8 cellular contexts compared by ENCODE assay signal in genomic region chr11:126062679-126063509, GRCh38. TPM values are rescaled to one million over a fixed set of nuclear protein-coding genes. Genes with fewer than 3 reads are reported as not detected.
DNase-seq lines count a peak whose midpoint lies in the region; ATAC-seq and TF ChIP-seq lines count a peak whose summit lies in the region.

TSS of gene CDON (minus strand) at chr11:126062866. CDS start at chr11:126023476, 39,390 bp downstream.

- H3K79me2 ChIP-seq in OCI-LY1 (ENCODE audit: insufficient read depth, low read length), result no peaks in the 10 kb centered on the region

- H3K27me3 ChIP-seq in OCI-LY1 (ENCODE audit: insufficient read depth, low read length) (peaks cover 5% of the 10 kb centered on the region; the same call in 1 of the 2 replicates), mononuclear cell (ENCODE audit: insufficient read depth, low read length) (peaks cover 43% of the 10 kb centered on the region)

- no peaks in the 10 kb centered on the region for H4K20me1 ChIP-seq in OCI-LY1 (ENCODE audit: insufficient read depth, low read length)

- no peak within 1 kb of the TSS for H3K27ac ChIP-seq in OCI-LY1 (ENCODE audit: low read depth, low read length, poor library complexity, severe bottlenecking)

- H3K9me3 ChIP-seq in OCI-LY1 (ENCODE audit: low read length), result no peaks in the 10 kb centered on the region
- H3K9me3 ChIP-seq in mononuclear cell (ENCODE audit: low read depth, low read length), result no peaks in the 10 kb centered on the region

- peak within 1 kb of the TSS; percentile 62 for H3K9ac ChIP-seq in OCI-LY1 (ENCODE audit: low read length)

- H3K4me3 ChIP-seq in OCI-LY1 (ENCODE audit: low read depth, low read length, poor library complexity, severe bottlenecking) (peak within 1 kb of the TSS; percentile 68), mononuclear cell (ENCODE audit: low read length) (peak within 1 kb of the TSS; percentile 46)

- H2AFZ ChIP-seq in OCI-LY1 (ENCODE audit: low read length), result no peak within 1 kb of the TSS; the same call in 1 of the 2 replicates

- peak; percentile 97 for ATAC-seq in GM21529 (IDR thresholded peaks at IDR 0.05; ENCODE audit: unreplicated experiment)

- peak; percentile 100 for DNase-seq in D341Med (ENCODE audit: low spot score)
- peak; percentile 97 for DNase-seq in HuH-7.5 (ENCODE audit: low spot score)
- peak; percentile 91 for DNase-seq in activated T-cell treated with anti-CD3 and anti-CD28 coated beads for 1 hour (ENCODE audit: low read depth)
- DNase-seq in epidermal melanocyte (ENCODE audit: insufficient read length, low spot score), result peak; percentile 96
- peak; percentile 70 to 85 for DNase-seq in stimulated activated CD8-positive, alpha-beta memory T cell treated with anti-CD3 and anti-CD28 coated beads, Interleukin-2, amount 100 ng/mL, for 1 hour (ENCODE audit: low read depth in 2 of 2)

- TF ChIP-seq CTCF in OCI-LY1 (IDR thresholded peaks at IDR 0.05; ENCODE audit: low read length), result no peak

- H3K36me3 ChIP-seq in OCI-LY1 (ENCODE audit: insufficient read depth, low read length), result no peaks in the 10 kb centered on the region

- H3F3A ChIP-seq in OCI-LY1 (ENCODE audit: insufficient read depth, low read length), result no peaks in the 10 kb centered on the region

- H3K4me2 ChIP-seq in OCI-LY1 (ENCODE audit: low read length), result peak within 1 kb of the TSS; percentile 73

- peaks cover 6% of the 10 kb centered on the region for H3K4me1 ChIP-seq in OCI-LY1 (ENCODE audit: insufficient read depth, low read length, severe bottlenecking)
- peaks cover 6% of the 10 kb centered on the region for H3K4me1 ChIP-seq in mononuclear cell (ENCODE audit: insufficient read depth, low read length)

- no peaks in the 10 kb centered on the region for H3K9me2 ChIP-seq in OCI-LY1 (ENCODE audit: low read depth, low read length)

RNA-seq across cellular contexts. Expression of gene CDON, which starts in this region (rescaled TPM):
- 1.2 TPM for total RNA-seq in mononuclear cell
